In genomic region chr12:49121047-49121696, GRCh38 we compare ENCODE assay signal across 7 cellular contexts. TPM values are rescaled to one million over a fixed set of nuclear protein-coding genes. Genes with fewer than 3 reads are reported as not detected.
DNase-seq lines count a peak whose midpoint lies in the region; ATAC-seq and TF ChIP-seq lines count a peak whose summit lies in the region.

No MANE protein-coding gene starts in this region.

- H3K36me3 ChIP-seq in mesenchymal stem cell (ENCODE audit: control insufficient read depth in 1 of 2, insufficient read depth in 2 of 2, low read depth in 1 of 2, low read length in 2 of 2) (no peaks in the 10 kb centered on the region), aorta (ENCODE audit: control insufficient read depth in 1 of 2, insufficient read depth in 2 of 2, low read length in 1 of 2) (no peaks in the 10 kb centered on the region)

- H2BK5ac ChIP-seq in mesenchymal stem cell (ENCODE audit: low read depth, low read length, poor library complexity, severe bottlenecking) = no peak overlapping the region

- WGBS in mesenchymal stem cell = 27% methylated on average over 5 of the region's 6 CpGs
- WGBS in aorta, 2 donors = 29 to 33% methylated on average over 6 of the region's 6 CpGs

- H3K27ac ChIP-seq in mesenchymal stem cell (ENCODE audit: low read length, poor library complexity, severe bottlenecking) (no peak overlapping the region), aorta (ENCODE audit: low read depth in 1 of 2, low read length in 2 of 2) (no peak overlapping the region)

- intact Hi-C loops in aorta (cut with DNase I) = loop anchor here (2.0 to 5.0 kb wide), 2 partner anchors 32 to 34 kb away; no protein-coding TSS in a partner anchor

- H3K4me1 ChIP-seq in mesenchymal stem cell (ENCODE audit: control insufficient read depth, insufficient read depth, low read depth, low read length) (peaks cover 2% of the 10 kb centered on the region), aorta (ENCODE audit: control insufficient read depth in 1 of 2, insufficient read depth in 2 of 2, low read length in 2 of 2) (no peaks in the 10 kb centered on the region)

- H3K23ac ChIP-seq in mesenchymal stem cell (ENCODE audit: low read length in 2 of 2) = no peak overlapping the region

- no peaks in the 10 kb centered on the region for H3K27me3 ChIP-seq in mesenchymal stem cell (ENCODE audit: control insufficient read depth in 1 of 2, insufficient read depth in 1 of 2, low read length in 2 of 2)
- no peaks in the 10 kb centered on the region for H3K27me3 ChIP-seq in aorta (ENCODE audit: control insufficient read depth in 1 of 2, insufficient read depth in 2 of 2, low read length in 1 of 2)

- no peaks in the 10 kb centered on the region for H3K79me1 ChIP-seq in mesenchymal stem cell (replicated peaks; ENCODE audit: low read length, poor library complexity, severe bottlenecking)

- no peak overlapping the region for H3K14ac ChIP-seq in mesenchymal stem cell (ENCODE audit: low read length in 2 of 2)

- H2BK15ac ChIP-seq in mesenchymal stem cell (ENCODE audit: low read depth, poor library complexity, severe bottlenecking) = no peak overlapping the region

- no peak overlapping the region for H2BK12ac ChIP-seq in mesenchymal stem cell (ENCODE audit: low read length in 2 of 2)

- H3K9ac ChIP-seq in mesenchymal stem cell (ENCODE audit: low read length) = no peak overlapping the region

- H3K4me2 ChIP-seq in mesenchymal stem cell (ENCODE audit: low read length, poor library complexity, severe bottlenecking) = no peak overlapping the region

- H3K4me3 ChIP-seq in mesenchymal stem cell (ENCODE audit: insufficient read depth in 1 of 2, low read depth in 1 of 2, low read length in 2 of 2) = no peak overlapping the region
- H3K4me3 ChIP-seq in aorta (ENCODE audit: low read length in 2 of 2) = no peak overlapping the region

- H2AFZ ChIP-seq in mesenchymal stem cell (ENCODE audit: low read depth, low read length) = no peak overlapping the region

- TF ChIP-seq CTCF in GM13977 (IDR thresholded peaks at IDR 0.05; ENCODE audit: extremely low read depth, insufficient read depth, missing control alignments) = peak; percentile 51

- H3K4ac ChIP-seq in mesenchymal stem cell (ENCODE audit: low read depth in 1 of 2, low read length in 2 of 2) = no peak overlapping the region

- H2BK120ac ChIP-seq in mesenchymal stem cell (ENCODE audit: low read depth, low read length) = no peak overlapping the region

- in situ Hi-C loops in GM13977 (cut with MboI; ENCODE audit: low pct_unique_long_range_greater_than_20kb, low sequenced_read_pairs, unreplicated experiment) = no loop called here

- no peak for DNase-seq in GM13977 (ENCODE audit: low spot score)
- DNase-seq in NCI-H82 treated with DMSO at 0.1 percent for 48 hours (lab: John Stamatoyannopoulos, UW; ENCODE audit: unreplicated experiment) = peak; percentile 59
- peak; percentile 84 for DNase-seq in dermis blood vessel endothelial cell
- DNase-seq in mesenchymal stem cell = peak; percentile 73
- DNase-seq in NCI-H128 (lab: John Stamatoyannopoulos, UW; ENCODE audit: unreplicated experiment) = no peak
- DNase-seq in NCI-H187 (lab: John Stamatoyannopoulos, UW) = no peak
- DNase-seq in aorta = no peak

- H4K91ac ChIP-seq in mesenchymal stem cell (ENCODE audit: low read length) = peak overlapping the region; percentile 18

- no peak overlapping the region for H2AK5ac ChIP-seq in mesenchymal stem cell (ENCODE audit: low read length, severe bottlenecking)

- H3K9me3 ChIP-seq in mesenchymal stem cell (ENCODE audit: control insufficient read depth, low read length) (no peaks in the 10 kb centered on the region), aorta (ENCODE audit: control insufficient read depth, low read length) (no peaks in the 10 kb centered on the region)

- no peak overlapping the region for H4K8ac ChIP-seq in mesenchymal stem cell (ENCODE audit: low read length)

- ATAC-seq in aorta (ENCODE audit: low FRiP score) = no peak

- H3K18ac ChIP-seq in mesenchymal stem cell (ENCODE audit: low read depth in 1 of 2, low read length in 2 of 2) = no peak overlapping the region

RNA-seq across cellular contexts. Expression of gene TUBA1B, which starts 10.0 kb away (rescaled TPM):
- total RNA-seq in dermis blood vessel endothelial cell (1,075 and 1,939 TPM in 2 replicates), aorta (100 to 1,000 TPM; 403 to 813 TPM)
- 901 TPM for polyA plus RNA-seq in mesenchymal stem cell (2013, experiment 1 of 2)
- polyA plus RNA-seq in mesenchymal stem cell (2013, experiment 2 of 2) = 900 TPM
- polyA plus RNA-seq in aorta = 100 to 1,000 TPM; 619 to 672 TPM

RNA-seq across cellular contexts. Expression of gene LMBR1L, which starts 10.5 kb away (rescaled TPM):
- total RNA-seq in dermis blood vessel endothelial cell (101 and 122 TPM in 2 replicates), aorta (100 to 1,000 TPM in 1 of 2 donors, 10 to 100 TPM in 1; 69.2 to 104 TPM)
- polyA plus RNA-seq in mesenchymal stem cell (2013, experiment 1 of 2) = 33.9 TPM
- polyA plus RNA-seq in mesenchymal stem cell (2013, experiment 2 of 2) = 30.6 TPM
- 100 to 1,000 TPM in 1 of 2 donors, 1 to 10 TPM in 1; 5.6 to 160 TPM for polyA plus RNA-seq in aorta

RNA-seq across cellular contexts. Expression of gene DHH, which starts 26.6 kb away (rescaled TPM):
- total RNA-seq in dermis blood vessel endothelial cell (1.2 and 3.7 TPM in 2 replicates), aorta (1 to 10 TPM; 1.3 to 3.6 TPM)
- polyA plus RNA-seq in mesenchymal stem cell (2013, experiment 1 of 2) = 0.03 TPM
- polyA plus RNA-seq in mesenchymal stem cell (2013, experiment 2 of 2) = not detected
- polyA plus RNA-seq in aorta = under 1 TPM in 1 of 2 donors, not detected in 1; 0.33 TPM

RNA-seq across cellular contexts. Expression of gene RHEBL1, which starts 51.4 kb away (rescaled TPM):
- 1.2 and 2.0 TPM in 2 replicates for total RNA-seq in dermis blood vessel endothelial cell
- polyA plus RNA-seq in mesenchymal stem cell (2013, experiment 1 of 2) = 0.83 TPM
- 0.86 TPM for polyA plus RNA-seq in mesenchymal stem cell (2013, experiment 2 of 2)
- total RNA-seq in aorta = 1 to 10 TPM in 1 of 2 donors, under 1 TPM in 1; 0.55 to 1.1 TPM
- 1 to 10 TPM; 1.3 to 2.4 TPM for polyA plus RNA-seq in aorta

Comparison
In these comparisons a context has a peak if more than half of its experiments do, and no peak if none do; other contexts are left out.
1. DNase-seq: peak in NCI-H82 treated with DMSO at 0.1 percent for 48 hours (single experiment), dermis blood vessel endothelial cell (single experiment) and mesenchymal stem cell (single experiment); none in GM13977 (single experiment), NCI-H128 (single experiment), NCI-H187 (0 of 2) and aorta (0 of 2).